In the genomic region with DNA sequence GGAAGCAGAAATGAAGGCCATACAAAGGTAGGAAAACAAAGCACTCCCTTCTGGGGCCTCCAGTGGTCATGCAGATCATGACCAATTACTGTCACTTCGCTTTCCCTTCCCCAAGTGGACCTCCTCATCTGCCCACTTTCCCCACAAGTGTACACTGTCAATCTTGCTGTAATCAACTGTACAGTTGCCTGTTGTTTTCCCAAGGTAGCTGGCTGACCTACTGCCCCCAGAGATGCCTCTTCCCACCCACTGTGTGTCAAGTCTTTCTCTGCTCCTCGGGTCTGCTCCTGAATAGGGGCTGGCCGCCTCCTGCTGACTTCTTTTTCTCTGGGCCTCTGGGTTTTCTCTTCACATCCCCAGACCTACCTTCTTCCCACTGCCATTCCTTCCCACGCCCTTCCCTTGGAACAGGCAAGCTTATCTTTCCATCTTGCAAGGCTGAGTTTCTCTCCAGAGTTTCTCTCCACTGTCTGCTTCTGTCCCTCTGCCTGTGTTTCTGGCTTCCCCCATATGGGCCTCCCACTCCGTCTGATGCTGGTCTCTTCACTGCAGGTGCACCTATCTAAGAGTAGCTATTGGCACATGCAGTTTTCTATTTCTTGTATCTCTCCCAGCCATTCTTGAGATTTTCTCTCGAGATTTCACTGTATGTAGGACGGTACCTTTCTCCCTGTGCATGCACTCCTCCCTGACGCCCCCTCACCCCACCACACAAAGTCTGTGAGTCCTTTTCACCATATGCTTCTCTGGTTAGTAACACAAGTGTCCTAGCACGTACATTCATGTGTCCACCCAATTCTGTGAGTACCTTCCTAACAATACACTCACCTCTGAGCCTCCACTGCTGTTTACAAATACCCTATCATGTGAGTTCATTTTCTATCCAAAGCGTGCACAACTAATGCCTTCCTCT, we compare ENCODE assay signal across 1 cellular context.
A peak's percentile ranks its signal among the peaks of the same experiment; 100 is the strongest.
TF ChIP-seq lines count a peak whose summit lies in the region.

No MANE protein-coding gene starts in this region.

TF ChIP-seq in GM23338, 12 proteins besides CTCF, POLR2A, EP300 and RAD21 (continued from another document):
- TF ChIP-seq ZNF462 (CRISPR knock-in tag; IDR thresholded peaks at IDR 0.05) (0 out of 2 replicates have a peak, but pooled peaks have one; percentile 1), CREB1 (CRISPR knock-in tag; IDR thresholded peaks at IDR 0.05; ENCODE audit: low read depth) (no peak), ZNF114 (CRISPR knock-in tag; IDR thresholded peaks at IDR 0.05) (no peak)
